In genomic region chr1:153933420-153933819, GRCh38 we compare ENCODE assay signal across 17 cellular contexts.
"Had no signal": no experiment of that assay in that cellular context is flagged by ENCODE, and none has a peak within 500 bp of the region (broad histone marks: within the 10 kb centered on the region; RNA-seq: fewer than 3 reads in every experiment).

No MANE protein-coding gene starts in this region.

- H3K27me3 ChIP-seq: colonic mucosa, esophagus squamous epithelium, tibial artery, upper lobe of left lung, vagina had no signal

- ATAC-seq: left colon, left ventricle myocardium superior, sciatic nerve had no signal

- H3K4me1 Mint-ChIP-seq: nephron had no signal

- H3K27me3 Mint-ChIP-seq: naive B cell had no signal

- H3K9me3 ChIP-seq: colonic mucosa, esophagus squamous epithelium, tibial artery, upper lobe of left lung, vagina had no signal

- H3K4me3 Mint-ChIP-seq: immature natural killer cell, naive B cell, nephron had no signal

- H3K27ac ChIP-seq: colonic mucosa, esophagus squamous epithelium, tibial artery, upper lobe of left lung, vagina had no signal

- H3K27ac Mint-ChIP-seq: nephron had no signal

- H3K9me3 Mint-ChIP-seq: immature natural killer cell, naive B cell, nephron had no signal

- H3K4me3 ChIP-seq: colonic mucosa, esophagus squamous epithelium, skin epidermis, tibial artery, upper lobe of left lung, vagina had no signal

- H3K4me1 ChIP-seq: colonic mucosa, vagina had no signal

- DNase-seq: colonic mucosa; dermis blood vessel endothelial cell; esophagus squamous epithelium; foreskin fibroblast; immature natural killer cell; left colon; left ventricle myocardium superior; mesendoderm; naive B cell; stimulated activated CD4-positive, alpha-beta T cell treated with anti-CD3 and anti-CD28 coated beads, Interleukin-12 subunit alpha, Interleukin-12 subunit beta, amount 100 ng/mL, for 4 hours; stimulated activated naive CD4-positive, alpha-beta T cell had no signal
